ENCODE assay signal across 1 cellular context in the genomic region with DNA sequence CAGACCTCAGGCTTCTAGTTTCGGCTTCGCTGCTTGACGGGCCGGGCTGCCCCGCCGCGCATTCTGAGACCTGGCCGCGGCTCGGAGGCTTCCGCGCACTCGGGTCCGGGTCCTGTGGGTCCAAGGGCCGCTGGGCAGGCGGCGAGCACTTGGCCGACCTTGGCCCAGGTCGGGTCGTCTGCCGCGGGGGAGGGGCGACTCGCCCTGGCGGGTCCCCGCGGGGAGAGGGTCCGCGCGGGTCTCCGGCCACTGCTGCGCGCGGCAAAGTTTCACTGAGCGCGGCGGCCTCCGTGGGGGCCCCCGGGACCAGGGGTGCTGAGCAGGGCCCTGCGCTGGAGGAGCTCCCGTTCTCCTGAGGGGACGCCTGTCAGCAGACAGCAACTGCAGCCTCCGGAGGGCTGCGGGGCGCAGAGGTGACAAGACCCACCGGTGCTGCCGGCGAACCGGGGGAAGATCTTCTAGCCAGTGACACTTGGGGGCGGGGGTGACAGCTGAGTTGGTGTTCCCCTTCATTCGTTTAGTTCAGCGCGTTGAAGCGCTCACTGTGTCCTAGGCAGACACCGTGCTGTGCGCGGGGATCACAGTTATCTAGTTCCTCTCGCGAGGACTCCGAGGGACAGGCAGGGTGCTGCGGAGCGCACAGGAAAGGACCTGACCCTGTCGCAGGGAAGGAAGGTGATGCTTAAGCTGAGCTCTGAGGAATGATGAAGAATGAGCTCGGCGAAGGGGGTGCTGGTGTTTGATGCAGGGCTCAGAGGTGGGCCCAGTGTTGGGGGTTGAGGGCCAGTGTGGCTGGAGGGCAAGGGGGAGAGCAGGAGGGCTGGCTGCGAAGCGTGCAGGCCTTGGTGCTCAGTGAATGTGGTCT.
A peak's percentile ranks its signal among the peaks of the same experiment; 100 is the strongest.
TF ChIP-seq lines count a peak whose summit lies in the region.

No MANE protein-coding gene starts in this region.

TF ChIP-seq in K562, 482 proteins besides CTCF, POLR2A, EP300 and RAD21 (continued from another document and continues in another):
- TF ChIP-seq, protein P1, sequence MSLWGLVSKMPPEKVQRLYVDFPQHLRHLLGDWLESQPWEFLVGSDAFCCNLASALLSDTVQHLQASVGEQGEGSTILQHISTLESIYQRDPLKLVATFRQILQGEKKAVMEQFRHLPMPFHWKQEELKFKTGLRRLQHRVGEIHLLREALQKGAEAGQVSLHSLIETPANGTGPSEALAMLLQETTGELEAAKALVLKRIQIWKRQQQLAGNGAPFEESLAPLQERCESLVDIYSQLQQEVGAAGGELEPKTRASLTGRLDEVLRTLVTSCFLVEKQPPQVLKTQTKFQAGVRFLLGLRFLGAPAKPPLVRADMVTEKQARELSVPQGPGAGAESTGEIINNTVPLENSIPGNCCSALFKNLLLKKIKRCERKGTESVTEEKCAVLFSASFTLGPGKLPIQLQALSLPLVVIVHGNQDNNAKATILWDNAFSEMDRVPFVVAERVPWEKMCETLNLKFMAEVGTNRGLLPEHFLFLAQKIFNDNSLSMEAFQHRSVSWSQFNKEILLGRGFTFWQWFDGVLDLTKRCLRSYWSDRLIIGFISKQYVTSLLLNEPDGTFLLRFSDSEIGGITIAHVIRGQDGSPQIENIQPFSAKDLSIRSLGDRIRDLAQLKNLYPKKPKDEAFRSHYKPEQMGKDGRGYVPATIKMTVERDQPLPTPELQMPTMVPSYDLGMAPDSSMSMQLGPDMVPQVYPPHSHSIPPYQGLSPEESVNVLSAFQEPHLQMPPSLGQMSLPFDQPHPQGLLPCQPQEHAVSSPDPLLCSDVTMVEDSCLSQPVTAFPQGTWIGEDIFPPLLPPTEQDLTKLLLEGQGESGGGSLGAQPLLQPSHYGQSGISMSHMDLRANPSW (CRISPR knock-in tag; IDR thresholded peaks at IDR 0.05), result peak; percentile 18; the same call in 1 of the 2 replicates
- TF ChIP-seq, protein P2, sequence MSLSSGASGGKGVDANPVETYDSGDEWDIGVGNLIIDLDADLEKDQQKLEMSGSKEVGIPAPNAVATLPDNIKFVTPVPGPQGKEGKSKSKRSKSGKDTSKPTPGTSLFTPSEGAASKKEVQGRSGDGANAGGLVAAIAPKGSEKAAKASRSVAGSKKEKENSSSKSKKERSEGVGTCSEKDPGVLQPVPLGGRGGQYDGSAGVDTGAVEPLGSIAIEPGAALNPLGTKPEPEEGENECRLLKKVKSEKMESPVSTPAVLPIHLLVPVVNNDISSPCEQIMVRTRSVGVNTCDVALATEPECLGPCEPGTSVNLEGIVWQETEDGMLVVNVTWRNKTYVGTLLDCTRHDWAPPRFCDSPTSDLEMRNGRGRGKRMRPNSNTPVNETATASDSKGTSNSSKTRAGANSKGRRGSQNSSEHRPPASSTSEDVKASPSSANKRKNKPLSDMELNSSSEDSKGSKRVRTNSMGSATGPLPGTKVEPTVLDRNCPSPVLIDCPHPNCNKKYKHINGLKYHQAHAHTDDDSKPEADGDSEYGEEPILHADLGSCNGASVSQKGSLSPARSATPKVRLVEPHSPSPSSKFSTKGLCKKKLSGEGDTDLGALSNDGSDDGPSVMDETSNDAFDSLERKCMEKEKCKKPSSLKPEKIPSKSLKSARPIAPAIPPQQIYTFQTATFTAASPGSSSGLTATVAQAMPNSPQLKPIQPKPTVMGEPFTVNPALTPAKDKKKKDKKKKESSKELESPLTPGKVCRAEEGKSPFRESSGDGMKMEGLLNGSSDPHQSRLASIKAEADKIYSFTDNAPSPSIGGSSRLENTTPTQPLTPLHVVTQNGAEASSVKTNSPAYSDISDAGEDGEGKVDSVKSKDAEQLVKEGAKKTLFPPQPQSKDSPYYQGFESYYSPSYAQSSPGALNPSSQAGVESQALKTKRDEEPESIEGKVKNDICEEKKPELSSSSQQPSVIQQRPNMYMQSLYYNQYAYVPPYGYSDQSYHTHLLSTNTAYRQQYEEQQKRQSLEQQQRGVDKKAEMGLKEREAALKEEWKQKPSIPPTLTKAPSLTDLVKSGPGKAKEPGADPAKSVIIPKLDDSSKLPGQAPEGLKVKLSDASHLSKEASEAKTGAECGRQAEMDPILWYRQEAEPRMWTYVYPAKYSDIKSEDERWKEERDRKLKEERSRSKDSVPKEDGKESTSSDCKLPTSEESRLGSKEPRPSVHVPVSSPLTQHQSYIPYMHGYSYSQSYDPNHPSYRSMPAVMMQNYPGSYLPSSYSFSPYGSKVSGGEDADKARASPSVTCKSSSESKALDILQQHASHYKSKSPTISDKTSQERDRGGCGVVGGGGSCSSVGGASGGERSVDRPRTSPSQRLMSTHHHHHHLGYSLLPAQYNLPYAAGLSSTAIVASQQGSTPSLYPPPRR (CRISPR knock-in tag; IDR thresholded peaks at IDR 0.05; ENCODE audit: borderline replicate concordance), result no peak
- TF ChIP-seq TAF7 (tag; IDR thresholded peaks at IDR 0.05), result no peak
- no peak for TF ChIP-seq WHSC1 (IDR thresholded peaks at IDR 0.05; ENCODE audit: low read length)
- no peak for TF ChIP-seq NR2C1 (IDR thresholded peaks at IDR 0.05)
- no peak for TF ChIP-seq NR2C1 (tag; IDR thresholded peaks at IDR 0.05)
- TF ChIP-seq POLR2AphosphoS5 (IDR thresholded peaks at IDR 0.05; ENCODE audit: control insufficient read depth, insufficient read depth, low read depth, low read length), result no peak; the same call in 1 of the 2 replicates
- TF ChIP-seq RNF2 (IDR thresholded peaks at IDR 0.05), result no peak
- peak; percentile 99 for TF ChIP-seq RBM14 (IDR thresholded peaks at IDR 0.05; ENCODE audit: borderline replicate concordance, insufficient read depth, low read depth, low read length)
- TF ChIP-seq OTX1 (CRISPR knock-in tag; IDR thresholded peaks at IDR 0.05), result peak; percentile 74; the same call in 1 of the 2 replicates
- TF ChIP-seq DNMT1 (IDR thresholded peaks at IDR 0.05), result no peak
- TF ChIP-seq SRSF7 (optimal IDR thresholded peaks at IDR 0.05; ENCODE audit: low read depth, low read length), result no peak
- peak; percentile 59; the same call in 1 of the 2 replicates for TF ChIP-seq FOXP1 (CRISPR knock-in tag; IDR thresholded peaks at IDR 0.05)
- TF ChIP-seq MED1 (CRISPR knock-in tag; IDR thresholded peaks at IDR 0.05; ENCODE audit: borderline replicate concordance), result no peak
- TF ChIP-seq CBX8 (IDR thresholded peaks at IDR 0.05; ENCODE audit: borderline replicate concordance, extremely low read depth, low read depth, low read length, poor library complexity, severe bottlenecking), result no peak
- peak; percentile 17 for TF ChIP-seq MEIS2 (IDR thresholded peaks at IDR 0.05; ENCODE audit: partially characterized antibody)
- no peak for TF ChIP-seq GTF2F1 (IDR thresholded peaks at IDR 0.05; ENCODE audit: low read depth, low read length)
- TF ChIP-seq ZNF584 (CRISPR knock-in tag; IDR thresholded peaks at IDR 0.05; ENCODE audit: low read depth), result no peak
- TF ChIP-seq, protein P3, sequence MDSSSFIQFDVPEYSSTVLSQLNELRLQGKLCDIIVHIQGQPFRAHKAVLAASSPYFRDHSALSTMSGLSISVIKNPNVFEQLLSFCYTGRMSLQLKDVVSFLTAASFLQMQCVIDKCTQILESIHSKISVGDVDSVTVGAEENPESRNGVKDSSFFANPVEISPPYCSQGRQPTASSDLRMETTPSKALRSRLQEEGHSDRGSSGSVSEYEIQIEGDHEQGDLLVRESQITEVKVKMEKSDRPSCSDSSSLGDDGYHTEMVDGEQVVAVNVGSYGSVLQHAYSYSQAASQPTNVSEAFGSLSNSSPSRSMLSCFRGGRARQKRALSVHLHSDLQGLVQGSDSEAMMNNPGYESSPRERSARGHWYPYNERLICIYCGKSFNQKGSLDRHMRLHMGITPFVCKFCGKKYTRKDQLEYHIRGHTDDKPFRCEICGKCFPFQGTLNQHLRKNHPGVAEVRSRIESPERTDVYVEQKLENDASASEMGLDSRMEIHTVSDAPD (CRISPR knock-in tag; IDR thresholded peaks at IDR 0.05), result no peak
- no peak; the same call in none of the 2 replicates for TF ChIP-seq SMARCC2 (IDR thresholded peaks at IDR 0.05; ENCODE audit: low read depth)
- TF ChIP-seq, protein P4, sequence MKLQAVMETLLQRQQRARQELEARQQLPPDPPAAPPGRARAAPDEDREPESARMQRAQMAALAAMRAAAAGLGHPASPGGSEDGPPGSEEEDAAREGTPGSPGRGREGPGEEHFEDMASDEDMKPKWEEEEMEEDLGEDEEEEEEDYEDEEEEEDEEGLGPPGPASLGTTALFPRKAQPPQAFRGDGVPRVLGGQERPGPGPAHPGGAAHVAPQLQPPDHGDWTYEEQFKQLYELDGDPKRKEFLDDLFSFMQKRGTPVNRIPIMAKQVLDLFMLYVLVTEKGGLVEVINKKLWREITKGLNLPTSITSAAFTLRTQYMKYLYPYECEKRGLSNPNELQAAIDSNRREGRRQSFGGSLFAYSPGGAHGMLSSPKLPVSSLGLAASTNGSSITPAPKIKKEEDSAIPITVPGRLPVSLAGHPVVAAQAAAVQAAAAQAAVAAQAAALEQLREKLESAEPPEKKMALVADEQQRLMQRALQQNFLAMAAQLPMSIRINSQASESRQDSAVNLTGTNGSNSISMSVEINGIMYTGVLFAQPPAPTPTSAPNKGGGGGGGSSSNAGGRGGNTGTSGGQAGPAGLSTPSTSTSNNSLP (IDR thresholded peaks at IDR 0.05; ENCODE audit: borderline replicate concordance, low read depth, low read length), result no peak
- no peak for TF ChIP-seq ZNF57 (CRISPR knock-in tag; IDR thresholded peaks at IDR 0.05)
- peak; percentile 63 for TF ChIP-seq ARHGAP35 (IDR thresholded peaks at IDR 0.05; ENCODE audit: partially characterized antibody)
- TF ChIP-seq ZNF764 (CRISPR knock-in tag; IDR thresholded peaks at IDR 0.05; ENCODE audit: low read depth), result no peak; the same call in 1 of the 2 replicates
- no peak for TF ChIP-seq KLF16 (IDR thresholded peaks at IDR 0.05)
- TF ChIP-seq, protein P5, sequence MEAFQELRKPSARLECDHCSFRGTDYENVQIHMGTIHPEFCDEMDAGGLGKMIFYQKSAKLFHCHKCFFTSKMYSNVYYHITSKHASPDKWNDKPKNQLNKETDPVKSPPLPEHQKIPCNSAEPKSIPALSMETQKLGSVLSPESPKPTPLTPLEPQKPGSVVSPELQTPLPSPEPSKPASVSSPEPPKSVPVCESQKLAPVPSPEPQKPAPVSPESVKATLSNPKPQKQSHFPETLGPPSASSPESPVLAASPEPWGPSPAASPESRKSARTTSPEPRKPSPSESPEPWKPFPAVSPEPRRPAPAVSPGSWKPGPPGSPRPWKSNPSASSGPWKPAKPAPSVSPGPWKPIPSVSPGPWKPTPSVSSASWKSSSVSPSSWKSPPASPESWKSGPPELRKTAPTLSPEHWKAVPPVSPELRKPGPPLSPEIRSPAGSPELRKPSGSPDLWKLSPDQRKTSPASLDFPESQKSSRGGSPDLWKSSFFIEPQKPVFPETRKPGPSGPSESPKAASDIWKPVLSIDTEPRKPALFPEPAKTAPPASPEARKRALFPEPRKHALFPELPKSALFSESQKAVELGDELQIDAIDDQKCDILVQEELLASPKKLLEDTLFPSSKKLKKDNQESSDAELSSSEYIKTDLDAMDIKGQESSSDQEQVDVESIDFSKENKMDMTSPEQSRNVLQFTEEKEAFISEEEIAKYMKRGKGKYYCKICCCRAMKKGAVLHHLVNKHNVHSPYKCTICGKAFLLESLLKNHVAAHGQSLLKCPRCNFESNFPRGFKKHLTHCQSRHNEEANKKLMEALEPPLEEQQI (IDR thresholded peaks at IDR 0.05), result no peak
- TF ChIP-seq, protein P6, sequence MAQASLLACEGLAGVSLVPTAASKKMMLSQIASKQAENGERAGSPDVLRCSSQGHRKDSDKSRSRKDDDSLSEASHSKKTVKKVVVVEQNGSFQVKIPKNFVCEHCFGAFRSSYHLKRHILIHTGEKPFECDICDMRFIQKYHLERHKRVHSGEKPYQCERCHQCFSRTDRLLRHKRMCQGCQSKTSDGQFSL (CRISPR knock-in tag; IDR thresholded peaks at IDR 0.05), result no peak; the same call in 1 of the 2 replicates
- TF ChIP-seq, protein P6 (tag; IDR thresholded peaks at IDR 0.05), result no peak
- TF ChIP-seq BACH1 (tag; IDR thresholded peaks at IDR 0.05), result no peak
- TF ChIP-seq HDAC3 (IDR thresholded peaks at IDR 0.05; ENCODE audit: borderline replicate concordance, partially characterized antibody), result no peak
- no peak for TF ChIP-seq BRCA1 (IDR thresholded peaks at IDR 0.05)
- no peak for TF ChIP-seq BRCA1 (CRISPR knock-in tag; IDR thresholded peaks at IDR 0.05)
- no peak for TF ChIP-seq STAT5A (IDR thresholded peaks at IDR 0.05; ENCODE audit: borderline replicate concordance, low read length)
- no peak for TF ChIP-seq MCM2 (IDR thresholded peaks at IDR 0.05; ENCODE audit: low read depth)
- TF ChIP-seq ZNF431 (CRISPR knock-in tag; IDR thresholded peaks at IDR 0.05), result peak; percentile 55; the same call in 1 of the 2 replicates
- TF ChIP-seq, protein P7, sequence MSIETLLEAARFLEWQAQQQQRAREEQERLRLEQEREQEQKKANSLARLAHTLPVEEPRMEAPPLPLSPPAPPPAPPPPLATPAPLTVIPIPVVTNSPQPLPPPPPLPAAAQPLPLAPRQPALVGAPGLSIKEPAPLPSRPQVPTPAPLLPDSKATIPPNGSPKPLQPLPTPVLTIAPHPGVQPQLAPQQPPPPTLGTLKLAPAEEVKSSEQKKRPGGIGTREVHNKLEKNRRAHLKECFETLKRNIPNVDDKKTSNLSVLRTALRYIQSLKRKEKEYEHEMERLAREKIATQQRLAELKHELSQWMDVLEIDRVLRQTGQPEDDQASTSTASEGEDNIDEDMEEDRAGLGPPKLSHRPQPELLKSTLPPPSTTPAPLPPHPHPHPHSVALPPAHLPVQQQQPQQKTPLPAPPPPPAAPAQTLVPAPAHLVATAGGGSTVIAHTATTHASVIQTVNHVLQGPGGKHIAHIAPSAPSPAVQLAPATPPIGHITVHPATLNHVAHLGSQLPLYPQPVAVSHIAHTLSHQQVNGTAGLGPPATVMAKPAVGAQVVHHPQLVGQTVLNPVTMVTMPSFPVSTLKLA (conservative IDR thresholded peaks at IDR 0.05), result peak in 1 of 2 experiments; percentile 33; a peak in 1 of 4 replicates
- peak in 1 of 2 experiments; percentile 45 for TF ChIP-seq SIN3A (IDR thresholded peaks at IDR 0.05; ENCODE audit: borderline replicate concordance in 2 of 2, control insufficient read depth in 1 of 2, low read depth in 2 of 2, low read length in 2 of 2)
- TF ChIP-seq ZNF354B (CRISPR knock-in tag; IDR thresholded peaks at IDR 0.05), result no peak
- TF ChIP-seq TAF1 (IDR thresholded peaks at IDR 0.05; ENCODE audit: control insufficient read depth, extremely low read depth, insufficient read depth, low read length, severe bottlenecking), result peak; percentile 73
- TF ChIP-seq SAP30 (IDR thresholded peaks at IDR 0.05; ENCODE audit: borderline replicate concordance, insufficient read depth, low read depth, low read length, poor library complexity, severe bottlenecking), result peak; percentile 44
- TF ChIP-seq, protein P8, sequence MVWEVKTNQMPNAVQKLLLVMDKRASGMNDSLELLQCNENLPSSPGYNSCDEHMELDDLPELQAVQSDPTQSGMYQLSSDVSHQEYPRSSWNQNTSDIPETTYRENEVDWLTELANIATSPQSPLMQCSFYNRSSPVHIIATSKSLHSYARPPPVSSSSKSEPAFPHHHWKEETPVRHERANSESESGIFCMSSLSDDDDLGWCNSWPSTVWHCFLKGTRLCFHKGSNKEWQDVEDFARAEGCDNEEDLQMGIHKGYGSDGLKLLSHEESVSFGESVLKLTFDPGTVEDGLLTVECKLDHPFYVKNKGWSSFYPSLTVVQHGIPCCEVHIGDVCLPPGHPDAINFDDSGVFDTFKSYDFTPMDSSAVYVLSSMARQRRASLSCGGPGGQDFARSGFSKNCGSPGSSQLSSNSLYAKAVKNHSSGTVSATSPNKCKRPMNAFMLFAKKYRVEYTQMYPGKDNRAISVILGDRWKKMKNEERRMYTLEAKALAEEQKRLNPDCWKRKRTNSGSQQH (CRISPR knock-in tag; IDR thresholded peaks at IDR 0.05), result peak; percentile 71
- TF ChIP-seq SAFB2 (IDR thresholded peaks at IDR 0.05; ENCODE audit: borderline replicate concordance, low read depth, low read length, severe bottlenecking), result no peak
- TF ChIP-seq NRF1 (conservative IDR thresholded peaks at IDR 0.05 in 1 of 2, IDR thresholded peaks at IDR 0.05 in 1 of 2), result peak; percentile 83 to 87
- no peak for TF ChIP-seq ZNF586 (CRISPR knock-in tag; conservative IDR thresholded peaks at IDR 0.05)
